In the genomic region with DNA sequence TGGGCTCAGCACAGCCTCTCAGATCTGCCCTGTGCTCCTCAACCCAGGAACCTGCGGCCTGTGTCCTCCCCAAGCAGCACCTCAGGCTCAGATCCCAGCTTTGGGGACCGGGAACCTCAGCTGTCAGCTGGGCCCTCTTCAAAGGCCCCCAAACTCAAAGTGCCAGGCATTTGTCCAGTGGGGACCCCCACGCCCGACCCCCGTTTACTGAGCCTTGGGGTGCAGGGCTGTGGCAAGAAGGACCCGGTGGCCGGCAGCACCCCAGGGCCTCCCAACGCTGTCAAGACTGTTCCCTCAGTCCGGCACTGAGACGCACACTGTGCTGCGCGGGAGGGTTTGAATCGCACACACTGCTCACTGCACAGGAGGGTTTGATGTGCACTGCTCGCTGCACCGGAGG, we compare ENCODE assay signal across 20 cellular contexts. TPM values are rescaled to one million over a fixed set of nuclear protein-coding genes. Genes with fewer than 3 reads are reported as not detected.
A peak's percentile ranks its signal among the peaks of the same experiment; 100 is the strongest.
DNase-seq lines count a peak whose midpoint lies in the region; ATAC-seq, FAIRE-seq and TF ChIP-seq lines count a peak whose summit lies in the region.
"Had no signal": no experiment of that assay in that cellular context is flagged by ENCODE, and none has a peak within 500 bp of the region (broad histone marks: within the 10 kb centered on the region; RNA-seq: fewer than 3 reads in every experiment).

No MANE protein-coding gene starts in this region.

- H3K9me3 ChIP-seq in right lobe of liver (no peaks in the 10 kb centered on the region), HepG2 (ENCODE audit: low read length) (no peaks in the 10 kb centered on the region), neuronal stem cell (replicated peaks in 1 of 2; ENCODE audit: control insufficient read depth in 2 of 2, insufficient read depth in 1 of 2, low read depth in 1 of 2, low read length in 2 of 2) (no peaks in the 10 kb centered on the region), aorta (ENCODE audit: control insufficient read depth, low read length) (no peaks in the 10 kb centered on the region)
- H3K9me3 ChIP-seq: A549, SJSA1 had no signal

- H3K79me2 ChIP-seq in HepG2 (ENCODE audit: insufficient read depth, low read length) = no peaks in the 10 kb centered on the region

- FAIRE-seq in HepG2 (lab: Jason Lieb, UNC) = no peak
- FAIRE-seq: A549, D721Med, H54 had no signal

- no peak for TF ChIP-seq EP300 in HepG2 (IDR thresholded peaks at IDR 0.05; ENCODE audit: low read depth in 2 of 2, low read length in 2 of 2)
- no peak for TF ChIP-seq EP300 in HepG2 (CRISPR knock-in tag; IDR thresholded peaks at IDR 0.05; ENCODE audit: borderline replicate concordance)

- TF ChIP-seq CTCF in right lobe of liver (IDR thresholded peaks at IDR 0.05) (no peak), HepG2 (CRISPR knock-in tag; IDR thresholded peaks at IDR 0.05) (no peak)

- no peak overlapping the region for H3K4me2 ChIP-seq in HepG2 (ENCODE audit: low read depth, low read length)
- no peak overlapping the region for H3K4me2 ChIP-seq in neuronal stem cell (ENCODE audit: insufficient read depth, low read length, poor library complexity, severe bottlenecking)
- H3K4me2 ChIP-seq: A549; BLaER1 treated with 17β-estradiol and CSF1 and Interleukin-3, amounts not matched to agents 10 nM and 100 nM had no signal

- H3K18ac ChIP-seq in neuronal stem cell (ENCODE audit: low read length) = peak overlapping the region; percentile 27

- no peaks in the 10 kb centered on the region for H3K79me1 ChIP-seq in neuronal stem cell (ENCODE audit: low read depth, low read length)

- CTCF ChIA-PET in HepG2 (lab: Yijun Ruan, JAX; ENCODE audit: low intra/inter-chr PET ratio, low total read pairs) = no interaction called here

- H2AFZ ChIP-seq in HepG2 (ENCODE audit: low read length) (no peak overlapping the region), neuronal stem cell (ENCODE audit: low read length) (no peak overlapping the region)

- TF ChIP-seq POLR2A in right lobe of liver (IDR thresholded peaks at IDR 0.05) (no peak), HepG2 (IDR thresholded peaks at IDR 0.05; ENCODE audit: insufficient read depth in 1 of 2, low read depth in 2 of 2, low read length in 2 of 2) (no peak)

- no peaks in the 10 kb centered on the region for H3K36me3 ChIP-seq in right lobe of liver
- no peaks in the 10 kb centered on the region for H3K36me3 ChIP-seq in HepG2 (replicated peaks in 1 of 2; ENCODE audit: control insufficient read depth in 1 of 2, insufficient read depth in 2 of 2, low read length in 2 of 2)
- no peaks in the 10 kb centered on the region for H3K36me3 ChIP-seq in neuronal stem cell (replicated peaks in 1 of 2; ENCODE audit: control insufficient read depth in 2 of 2, insufficient read depth in 2 of 2, low read length in 2 of 2)
- H3K36me3 ChIP-seq in aorta (ENCODE audit: control insufficient read depth in 1 of 2, insufficient read depth in 2 of 2, low read length in 1 of 2) = no peaks in the 10 kb centered on the region
- H3K36me3 ChIP-seq: BLaER1 treated with 17β-estradiol and CSF1 and Interleukin-3, amounts not matched to agents 10 nM and 100 nM; SJSA1 had no signal

- WGBS in right lobe of liver (ENCODE audit: insufficient coverage, low coverage, low lambda C conversion rate, missing lambda C conversion rate) = 95% methylated on average over 4 of the region's 15 CpGs
- WGBS in HepG2 (ENCODE audit: low lambda C conversion rate) = 60% methylated on average over 1 of the region's 15 CpGs
- no CpG with 5 or more reads among the region's 15 CpGs for WGBS in neuronal stem cell (ENCODE audit: extremely low coverage in 2 of 2, insufficient read length in 2 of 2, insufficient replicate concordance in 1 of 2), 2 donors
- WGBS in aorta, 2 donors = 94 to 97% methylated on average over 15 of the region's 15 CpGs

- no peak overlapping the region for H4K91ac ChIP-seq in neuronal stem cell (ENCODE audit: low read depth, low read length, poor library complexity)

- ATAC-seq in right lobe of liver (no peak), HepG2 (no peak), left ventricle myocardium superior (no peak), aorta (ENCODE audit: low FRiP score) (no peak), HG02884 (IDR thresholded peaks at IDR 0.05; ENCODE audit: unreplicated experiment) (no peak)
- ATAC-seq: A549, PC-3 had no signal

- TF ChIP-seq RAD21 in HepG2 (CRISPR knock-in tag; IDR thresholded peaks at IDR 0.05) = no peak

- POLR2A ChIA-PET in HepG2 (lab: Yijun Ruan, JAX) = no interaction called here

- peak overlapping the region; percentile 73 for H2BK12ac ChIP-seq in neuronal stem cell (ENCODE audit: low read length)

- no peaks in the 10 kb centered on the region for H3K4me1 ChIP-seq in right lobe of liver
- H3K4me1 ChIP-seq in HepG2 (ENCODE audit: insufficient read depth, low read length) = no peaks in the 10 kb centered on the region
- H3K4me1 ChIP-seq in neuronal stem cell (ENCODE audit: control insufficient read depth in 2 of 2, insufficient read depth in 1 of 2, low read depth in 1 of 2, low read length in 2 of 2) = peaks cover 3% of the 10 kb centered on the region in 2 donors
- H3K4me1 ChIP-seq in aorta (ENCODE audit: control insufficient read depth in 1 of 2, insufficient read depth in 2 of 2, low read length in 2 of 2) = peaks cover 0 to 3% of the 10 kb centered on the region in 2 donors
- H3K4me1 ChIP-seq: A549 had no signal

- H3K14ac ChIP-seq in neuronal stem cell (ENCODE audit: low read length) = no peak overlapping the region

- no peaks in the 10 kb centered on the region for H4K20me1 ChIP-seq in HepG2 (ENCODE audit: insufficient read depth, low read length)

- H2AK5ac ChIP-seq in neuronal stem cell (ENCODE audit: low read depth, low read length) = peak overlapping the region; percentile 93

- DNase-seq in right lobe of liver = peak in 2 of 3 donors; percentile 6 to 41
- no peak for DNase-seq in HepG2 (ENCODE audit: low spot score)
- DNase-seq in left ventricle myocardium superior = peak; percentile 23
- DNase-seq in neuronal stem cell (ENCODE audit: low spot score) = no peak
- peak; percentile 33 to 55 for DNase-seq in aorta
- no peak for DNase-seq in SIG-M5 treated with dmso at 0.1 percent for 504 hours (lab: John Stamatoyannopoulos, UW; ENCODE audit: unreplicated experiment)
- no peak for DNase-seq in NCI-H69 (lab: John Stamatoyannopoulos, UW)
- DNase-seq: HFFc6, NCI-H1417 treated with DMSO at 0.1 percent for 48 hours, NCI-H187 treated with DMSO at 0.1 percent for 48 hours, NCI-H345, NCI-H524 treated with DMSO at 0.1 percent for 48 hours, PC-3, RPMI8226 had no signal

- peak overlapping the region; percentile 47 for H2BK15ac ChIP-seq in neuronal stem cell (ENCODE audit: low read length)

- no peak overlapping the region for H3K4ac ChIP-seq in neuronal stem cell (ENCODE audit: low read length)

- no peak overlapping the region for H3K27ac ChIP-seq in right lobe of liver
- H3K27ac ChIP-seq in HepG2 (ENCODE audit: extremely low read length, insufficient read depth, low read length) = no peak overlapping the region
- H3K27ac ChIP-seq in neuronal stem cell (replicated peaks; ENCODE audit: low read length) = no peak overlapping the region
- no peak overlapping the region for H3K27ac ChIP-seq in aorta (ENCODE audit: low read depth in 1 of 2, low read length in 2 of 2)
- H3K27ac ChIP-seq: A549; BLaER1 treated with 17β-estradiol and CSF1 and Interleukin-3, amounts not matched to agents 10 nM and 100 nM; SJSA1 had no signal

- H2BK120ac ChIP-seq in neuronal stem cell (ENCODE audit: low read depth, low read length) = no peak overlapping the region

- H3K4me3 ChIP-seq in right lobe of liver (no peak overlapping the region), HepG2 (replicated peaks in 1 of 3; ENCODE audit: insufficient read depth in 1 of 3, low read depth in 2 of 3, low read length in 3 of 3) (no peak overlapping the region), neuronal stem cell (ENCODE audit: low read length in 2 of 2) (no peak overlapping the region), aorta (ENCODE audit: low read length in 2 of 2) (no peak overlapping the region)
- H3K4me3 ChIP-seq: A549; BLaER1 treated with 17β-estradiol and CSF1 and Interleukin-3, amounts not matched to agents 10 nM and 100 nM; SJSA1 had no signal

- intact Hi-C loops in right lobe of liver (cut with DNase I) = no loop called here
- intact Hi-C loops in HepG2 (cut with micrococcal nuclease; ENCODE audit: unreplicated experiment) = no loop called here
- intact Hi-C loops in left ventricle myocardium superior (cut with micrococcal nuclease) = no loop called here
- intact Hi-C loops in aorta (cut with DNase I) = no loop called here

- BruUV-seq in HepG2 (replicated peaks; lab: Mats Ljungman, UMichigan) = no TSS peak

- no peak overlapping the region for H3K23ac ChIP-seq in neuronal stem cell (ENCODE audit: low read depth, low read length, poor library complexity)

- no peaks in the 10 kb centered on the region for H3K27me3 ChIP-seq in right lobe of liver
- H3K27me3 ChIP-seq in HepG2 (ENCODE audit: control insufficient read depth in 1 of 2, insufficient read depth in 2 of 2, low read length in 2 of 2) = peaks cover 0 to 10% of the 10 kb centered on the region in 2 experiments; a peak in 2 of 5 replicates
- peaks cover 0 to 2% (median 0%) of the 10 kb centered on the region in 3 experiments for H3K27me3 ChIP-seq in neuronal stem cell (ENCODE audit: control insufficient read depth in 3 of 3, insufficient read depth in 3 of 3, low read depth in 1 of 3, low read length in 3 of 3)
- H3K27me3 ChIP-seq in aorta (ENCODE audit: control insufficient read depth in 1 of 2, insufficient read depth in 2 of 2, low read length in 1 of 2) = no peaks in the 10 kb centered on the region
- H3K27me3 ChIP-seq: SJSA1 had no signal

- H4K8ac ChIP-seq in neuronal stem cell (ENCODE audit: low read depth, low read length) = no peak overlapping the region

- H3K9ac ChIP-seq in HepG2 (ENCODE audit: insufficient read depth, low read depth, low read length) (no peak overlapping the region), neuronal stem cell (ENCODE audit: low read depth, low read length, poor library complexity) (peak overlapping the region; percentile 30)
- H3K9ac ChIP-seq: BLaER1 treated with 17β-estradiol and CSF1 and Interleukin-3, amounts not matched to agents 10 nM and 100 nM had no signal

- in situ Hi-C loops in HepG2 (cut with HindIII; ENCODE audit: extremely low pct_ligation_motif_present, low pct_unique_long_range_greater_than_20kb) = no loop called here

- peak overlapping the region; percentile 84 for H2BK5ac ChIP-seq in neuronal stem cell (ENCODE audit: low read length)

RNA-seq across cellular contexts. Expression of gene MORN1, which starts 35.0 kb away (rescaled TPM):
- total RNA-seq in right lobe of liver (1 to 10 TPM; 3.1 to 7.1 (median 4.5) TPM), HepG2 (2016; rRNA removed; fragmentation: Illumina TruSeq; extraction: Trizol) (3.9 and 6.5 TPM in 2 replicates), left ventricle myocardium superior (5.3 TPM), aorta (10 to 100 TPM in 1 of 2 donors, 1 to 10 TPM in 1; 4.7 to 12.0 TPM)
- total RNA-seq in HepG2 (2016; cell fraction: cytosol; rRNA removed; fragmentation: Illumina TruSeq; extraction: Trizol; ENCODE audit: low read depth) = 1.5 and 2.2 TPM in 2 replicates
- 3.5 and 5.4 TPM in 2 replicates for total RNA-seq in HepG2 (2016; cell fraction: insoluble cytoplasmic fraction; rRNA removed; fragmentation: Illumina TruSeq; extraction: Trizol)
- 1.7 and 1.8 TPM in 2 replicates for total RNA-seq in HepG2 (2016; cell fraction: membrane; rRNA removed; fragmentation: Illumina TruSeq; extraction: Trizol)
- total RNA-seq in HepG2 (2016; cell fraction: nucleus; rRNA removed; fragmentation: Illumina TruSeq; extraction: Trizol) = 6.4 and 6.8 TPM in 2 replicates
- polyA plus RNA-seq in HepG2 (2011; rRNA removed) (2.6 and 3.1 TPM in 2 replicates), aorta (1 to 10 TPM in 1 of 2 donors, under 1 TPM in 1; 0.50 to 9.0 TPM)
- polyA plus RNA-seq in HepG2 (2011; cell fraction: cytosol; rRNA removed) = 2.5 and 3.1 TPM in 2 replicates
- 7.8 and 8.8 TPM in 2 replicates for polyA plus RNA-seq in HepG2 (2011; cell fraction: nucleus; rRNA removed)
- 1.3 and 1.7 TPM in 2 replicates for polyA plus RNA-seq in HepG2 (2012)
- 0.84 and 1.9 TPM in 2 replicates for polyA plus RNA-seq in HepG2 (2016; cell fraction: cytosol; fragmentation: Illumina TruSeq; extraction: Trizol; ENCODE audit: low read depth)
- 2.3 and 3.3 TPM in 2 replicates for polyA plus RNA-seq in HepG2 (2016; cell fraction: insoluble cytoplasmic fraction; fragmentation: Illumina TruSeq; extraction: Trizol; ENCODE audit: low read depth)
- 0.73 and 1.3 TPM in 2 replicates for polyA plus RNA-seq in HepG2 (2016; cell fraction: membrane; fragmentation: Illumina TruSeq; extraction: Trizol; ENCODE audit: low read depth)
- 8.2 and 9.2 TPM in 2 replicates for polyA plus RNA-seq in HepG2 (2016; cell fraction: nucleus; fragmentation: Illumina TruSeq; extraction: Trizol; ENCODE audit: insufficient read depth, low read depth)
- 6.7 and 28.4 TPM in 2 replicates for polyA minus RNA-seq in HepG2 (2011; rRNA and poly(A)+ RNA removed; ENCODE audit: low replicate concordance)
- 1.3 and 3.0 TPM in 2 replicates for polyA minus RNA-seq in HepG2 (2011; cell fraction: cytosol; rRNA and poly(A)+ RNA removed)
- 7.5 and 8.9 TPM in 2 replicates for polyA minus RNA-seq in HepG2 (2011; cell fraction: nucleus; rRNA and poly(A)+ RNA removed)
- 7.1 TPM for polyA plus RNA-seq in neuronal stem cell (2013, experiment 1 of 2)
- 7.9 TPM for polyA plus RNA-seq in neuronal stem cell (2013, experiment 2 of 2)

RNA-seq across cellular contexts. Expression of gene RER1, which starts 35.2 kb away (rescaled TPM):
- 100 to 1,000 TPM in 4 of 6 experiments, 10 to 100 TPM in 2; 76.5 to 166 (median 122) TPM for total RNA-seq in right lobe of liver
- 83.9 and 128 TPM in 2 replicates for total RNA-seq in HepG2 (2016; rRNA removed; fragmentation: Illumina TruSeq; extraction: Trizol)
- total RNA-seq in HepG2 (2016; cell fraction: cytosol; rRNA removed; fragmentation: Illumina TruSeq; extraction: Trizol; ENCODE audit: low read depth) = 51.3 and 72.8 TPM in 2 replicates
- total RNA-seq in HepG2 (2016; cell fraction: insoluble cytoplasmic fraction; rRNA removed; fragmentation: Illumina TruSeq; extraction: Trizol) = 89.5 and 137 TPM in 2 replicates
- 77.4 and 86.1 TPM in 2 replicates for total RNA-seq in HepG2 (2016; cell fraction: membrane; rRNA removed; fragmentation: Illumina TruSeq; extraction: Trizol)
- total RNA-seq in HepG2 (2016; cell fraction: nucleus; rRNA removed; fragmentation: Illumina TruSeq; extraction: Trizol) = 76.0 and 95.5 TPM in 2 replicates
- 135 and 164 TPM in 2 replicates for polyA plus RNA-seq in HepG2 (2011; rRNA removed)
- polyA plus RNA-seq in HepG2 (2011; cell fraction: cytosol; rRNA removed) = 82.7 and 131 TPM in 2 replicates
- 155 and 197 TPM in 2 replicates for polyA plus RNA-seq in HepG2 (2011; cell fraction: nucleus; rRNA removed)
- polyA plus RNA-seq in HepG2 (2012) = 64.5 and 73.8 TPM in 2 replicates
- polyA plus RNA-seq in HepG2 (2016; cell fraction: cytosol; fragmentation: Illumina TruSeq; extraction: Trizol; ENCODE audit: low read depth) = 84.3 and 98.6 TPM in 2 replicates
- polyA plus RNA-seq in HepG2 (2016; cell fraction: insoluble cytoplasmic fraction; fragmentation: Illumina TruSeq; extraction: Trizol; ENCODE audit: low read depth) = 87.8 and 97.0 TPM in 2 replicates
- polyA plus RNA-seq in HepG2 (2016; cell fraction: membrane; fragmentation: Illumina TruSeq; extraction: Trizol; ENCODE audit: low read depth) = 69.1 and 85.3 TPM in 2 replicates
- 191 and 194 TPM in 2 replicates for polyA plus RNA-seq in HepG2 (2016; cell fraction: nucleus; fragmentation: Illumina TruSeq; extraction: Trizol; ENCODE audit: insufficient read depth, low read depth)
- polyA minus RNA-seq in HepG2 (2011; rRNA and poly(A)+ RNA removed; ENCODE audit: low replicate concordance) = 95.9 and 234 TPM in 2 replicates
- polyA minus RNA-seq in HepG2 (2011; cell fraction: cytosol; rRNA and poly(A)+ RNA removed) = 32.9 and 45.5 TPM in 2 replicates
- polyA minus RNA-seq in HepG2 (2011; cell fraction: nucleus; rRNA and poly(A)+ RNA removed) = 23.3 and 29.3 TPM in 2 replicates
- total RNA-seq in left ventricle myocardium superior = 98.1 TPM
- 63.2 TPM for polyA plus RNA-seq in neuronal stem cell (2013, experiment 1 of 2)
- polyA plus RNA-seq in neuronal stem cell (2013, experiment 2 of 2) = 64.3 TPM
- 10 to 100 TPM; 91.0 to 99.8 TPM for total RNA-seq in aorta
- 10 to 100 TPM; 41.1 to 75.8 TPM for polyA plus RNA-seq in aorta

RNA-seq across cellular contexts. Expression of gene PEX10, which starts 56.0 kb away (rescaled TPM):
- total RNA-seq in right lobe of liver (10 to 100 TPM in 3 of 6 experiments, 1 to 10 TPM in 3; 7.4 to 24.3 (median 10.5) TPM), HepG2 (2016; rRNA removed; fragmentation: Illumina TruSeq; extraction: Trizol) (38.3 and 39.6 TPM in 2 replicates), left ventricle myocardium superior (13.7 TPM), aorta (10 to 100 TPM in 1 of 2 donors, 1 to 10 TPM in 1; 9.8 to 13.1 TPM)
- 20.2 and 25.8 TPM in 2 replicates for total RNA-seq in HepG2 (2016; cell fraction: cytosol; rRNA removed; fragmentation: Illumina TruSeq; extraction: Trizol; ENCODE audit: low read depth)
- total RNA-seq in HepG2 (2016; cell fraction: insoluble cytoplasmic fraction; rRNA removed; fragmentation: Illumina TruSeq; extraction: Trizol) = 37.8 and 38.9 TPM in 2 replicates
- 53.4 and 59.7 TPM in 2 replicates for total RNA-seq in HepG2 (2016; cell fraction: membrane; rRNA removed; fragmentation: Illumina TruSeq; extraction: Trizol)
- total RNA-seq in HepG2 (2016; cell fraction: nucleus; rRNA removed; fragmentation: Illumina TruSeq; extraction: Trizol) = 27.1 and 27.5 TPM in 2 replicates
- polyA plus RNA-seq in HepG2 (2011; rRNA removed) (16.1 and 21.0 TPM in 2 replicates), aorta (10 to 100 TPM in 1 of 2 donors, 1 to 10 TPM in 1; 4.0 to 15.3 TPM)
- polyA plus RNA-seq in HepG2 (2011; cell fraction: cytosol; rRNA removed) = 16.3 and 20.9 TPM in 2 replicates
- polyA plus RNA-seq in HepG2 (2011; cell fraction: nucleus; rRNA removed) = 49.0 and 57.5 TPM in 2 replicates
- 13.3 and 14.5 TPM in 2 replicates for polyA plus RNA-seq in HepG2 (2012)
- polyA plus RNA-seq in HepG2 (2016; cell fraction: cytosol; fragmentation: Illumina TruSeq; extraction: Trizol; ENCODE audit: low read depth) = 27.1 and 37.0 TPM in 2 replicates
- polyA plus RNA-seq in HepG2 (2016; cell fraction: insoluble cytoplasmic fraction; fragmentation: Illumina TruSeq; extraction: Trizol; ENCODE audit: low read depth) = 36.5 and 40.8 TPM in 2 replicates
- 47.4 and 49.9 TPM in 2 replicates for polyA plus RNA-seq in HepG2 (2016; cell fraction: membrane; fragmentation: Illumina TruSeq; extraction: Trizol; ENCODE audit: low read depth)
- polyA plus RNA-seq in HepG2 (2016; cell fraction: nucleus; fragmentation: Illumina TruSeq; extraction: Trizol; ENCODE audit: insufficient read depth, low read depth) = 44.7 and 46.3 TPM in 2 replicates
- 15.3 and 46.5 TPM in 2 replicates for polyA minus RNA-seq in HepG2 (2011; rRNA and poly(A)+ RNA removed; ENCODE audit: low replicate concordance)
- 9.7 and 12.0 TPM in 2 replicates for polyA minus RNA-seq in HepG2 (2011; cell fraction: cytosol; rRNA and poly(A)+ RNA removed)
- polyA minus RNA-seq in HepG2 (2011; cell fraction: nucleus; rRNA and poly(A)+ RNA removed) = 18.4 and 20.1 TPM in 2 replicates
- 12.4 TPM for polyA plus RNA-seq in neuronal stem cell (2013, experiment 1 of 2)
- 12.5 TPM for polyA plus RNA-seq in neuronal stem cell (2013, experiment 2 of 2)

Comparison
In these comparisons a context has a peak if more than half of its experiments do, and no peak if none do; other contexts are left out.
1. DNase-seq: peak in right lobe of liver (2 of 3), left ventricle myocardium superior (single experiment) and aorta (2 of 2); none in HepG2 (single experiment), neuronal stem cell (single experiment), SIG-M5 treated with dmso at 0.1 percent for 504 hours (single experiment) and NCI-H69 (single experiment).